8 cellular contexts compared by ENCODE assay signal in the genomic region with DNA sequence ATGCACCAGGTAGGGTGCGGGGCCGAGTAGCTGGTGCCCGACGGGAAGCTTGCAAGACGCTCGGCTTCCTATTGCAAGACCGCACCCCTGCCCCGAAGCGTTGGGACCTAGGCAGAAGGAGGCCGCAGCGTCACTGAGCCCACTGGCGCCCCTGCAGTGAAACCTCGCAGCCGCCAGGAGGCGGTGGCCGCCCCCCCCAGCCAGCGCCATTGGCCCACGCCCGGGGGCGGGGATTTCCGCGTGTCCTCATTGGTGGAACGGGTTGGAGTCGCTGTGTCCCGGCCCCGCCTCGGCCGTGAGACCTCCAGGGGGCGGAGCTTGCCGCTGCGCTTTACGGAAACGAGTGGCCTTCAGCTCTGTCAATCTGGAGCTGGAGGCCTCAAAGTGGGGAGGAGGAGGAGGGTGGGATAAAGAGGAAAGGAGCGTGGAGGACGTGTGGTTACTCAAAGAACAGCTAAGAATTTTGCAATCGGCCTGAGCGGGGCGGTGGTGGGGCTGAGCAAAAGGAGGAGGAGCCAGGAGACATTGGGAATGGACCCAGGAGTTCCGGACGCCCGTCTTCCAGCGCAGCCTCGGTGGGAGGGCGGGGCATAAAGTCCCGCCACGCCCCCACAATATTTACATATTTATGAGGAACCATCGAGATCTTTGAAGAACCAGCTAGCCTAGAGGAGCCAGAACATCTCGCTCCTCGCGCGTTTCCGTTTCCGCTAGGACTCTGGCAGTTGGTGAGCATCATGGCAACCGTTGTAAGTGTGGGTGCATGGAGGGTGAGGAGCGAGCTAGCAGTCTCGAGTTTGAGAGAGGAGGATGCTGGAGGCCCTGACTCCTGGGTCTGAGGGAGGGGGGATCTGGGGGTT. TPM values are rescaled to one million over a fixed set of nuclear protein-coding genes. Genes with fewer than 3 reads are reported as not detected.
A peak's percentile ranks its signal among the peaks of the same experiment; 100 is the strongest.
DNase-seq lines count a peak whose midpoint lies in the region; ATAC-seq, FAIRE-seq and TF ChIP-seq lines count a peak whose summit lies in the region.

A gene (minus strand): TSS at position 135 of the 860 bp plus-strand sequence. CDS start 197 bp downstream, outside the sequence.
A gene (plus strand): TSS at position 713 of the 860 bp plus-strand sequence. CDS start 25 bp downstream, at position 738.

- in situ Hi-C loops in mammary epithelial cell (cut with MboI; ENCODE audit: low sequenced_read_pairs in 2 of 2): loop anchor here in 1 of 2 donors (10.0 to 25.0 kb wide), 2 partner anchors 201 to 356 kb away; a partner anchor contains a TSS

- peak within 1 kb of the TSS; percentile 97 for H3K4me2 ChIP-seq in mammary epithelial cell (ENCODE audit: insufficient read depth, low read depth, low read length)

- peak; percentile 55 for FAIRE-seq in small intestine (lab: Jason Lieb, UNC)

- CTCF ChIA-PET in mammary epithelial cell (lab: Charles Lee; ENCODE audit: low non-redundant PET): interaction anchor here (0.5 to 1.1 kb wide), 12 partner anchors 13 to 348 kb away, joined by 3 to 25 read pairs (median 5); a partner anchor contains a TSS

- H3K9ac ChIP-seq in mammary epithelial cell (ENCODE audit: insufficient read depth, low read length) (peak within 1 kb of the TSS; percentile 89), iPS-20b (ENCODE audit: low read depth, low read length) (peak within 1 kb of the TSS; percentile 95)

- 3% methylated on average over 36 of the region's 56 CpGs for WGBS in mammary epithelial cell (ENCODE audit: low coverage, missing lambda C conversion rate)
- WGBS in small intestine, 3 donors: 0 to 1% (median 0%) methylated on average over 50 to 56 of the region's 56 CpGs

- TF ChIP-seq CTCF in VCaP (conservative IDR thresholded peaks at IDR 0.05) (peak; percentile 99), mammary epithelial cell (conservative IDR thresholded peaks at IDR 0.05 in 1 of 2, IDR thresholded peaks at IDR 0.05 in 1 of 2; ENCODE audit: extremely low read depth in 1 of 2, insufficient read depth in 1 of 2, low read depth in 1 of 2, low read length in 2 of 2) (peak; percentile 83 to 92)

- H2AFZ ChIP-seq in ACC112 (ENCODE audit: low read length, unreplicated experiment): no peak within 1 kb of the TSS
- peak within 1 kb of the TSS; percentile 83 for H2AFZ ChIP-seq in mammary epithelial cell (ENCODE audit: low read depth, low read length)

- no peaks in the 10 kb centered on the region for H3K36me3 ChIP-seq in ACC112 (ENCODE audit: insufficient read depth, low read length)
- H3K36me3 ChIP-seq in mammary epithelial cell (ENCODE audit: insufficient read depth, low read length): peaks cover 1% of the 10 kb centered on the region
- peaks cover 14% of the 10 kb centered on the region for H3K36me3 ChIP-seq in iPS-20b (ENCODE audit: insufficient read depth, low read depth, low read length)
- peaks cover 0 to 4% of the 10 kb centered on the region in 2 donors for H3K36me3 ChIP-seq in small intestine (ENCODE audit: control insufficient read depth in 2 of 2, insufficient read depth in 2 of 2, low read length in 2 of 2)

- no peaks in the 10 kb centered on the region for H3K9me3 ChIP-seq in mammary epithelial cell (replicated peaks; ENCODE audit: insufficient read depth, low read length)
- H3K9me3 ChIP-seq in iPS-20b (ENCODE audit: insufficient read depth, low read depth, low read length): no peaks in the 10 kb centered on the region
- no peaks in the 10 kb centered on the region for H3K9me3 ChIP-seq in small intestine (ENCODE audit: control insufficient read depth, low read depth)

- DNase-seq in NCI-H2196 (lab: John Stamatoyannopoulos, UW; ENCODE audit: unreplicated experiment): peak; percentile 99
- peak; percentile 100 for DNase-seq in mammary epithelial cell
- peak; percentile 99 for DNase-seq in small intestine

- dilution Hi-C loops in mammary epithelial cell (cut with HindIII; ENCODE audit: low sequenced_read_pairs): loop anchor here (5.0 kb wide), 1 partner anchor 64 kb away; a partner anchor contains a TSS

- peak within 1 kb of the TSS; percentile 72 for H3K27ac ChIP-seq in ACC112 (ENCODE audit: low read depth, low read length)
- peak within 1 kb of the TSS; percentile 91 for H3K27ac ChIP-seq in VCaP
- peak within 1 kb of the TSS; percentile 86 for H3K27ac ChIP-seq in mammary epithelial cell (ENCODE audit: insufficient read depth, low read depth, low read length)
- peak within 1 kb of the TSS; percentile 45 for H3K27ac ChIP-seq in iPS-20b (ENCODE audit: low read length)
- H3K27ac ChIP-seq in small intestine (ENCODE audit: low read depth in 1 of 2, low read length in 1 of 2): peak within 1 kb of the TSS; percentile 66 to 95

- H3K27me3 ChIP-seq in ACC112 (ENCODE audit: insufficient read depth, low read length) (no peaks in the 10 kb centered on the region), mammary epithelial cell (ENCODE audit: insufficient read depth, low read length) (no peaks in the 10 kb centered on the region), iPS-20b (ENCODE audit: insufficient read depth, low read length) (no peaks in the 10 kb centered on the region), small intestine (ENCODE audit: control insufficient read depth in 2 of 2, insufficient read depth in 2 of 2, low read length in 2 of 2) (no peaks in the 10 kb centered on the region)

- H3K79me2 ChIP-seq in ACC112 (ENCODE audit: control insufficient read depth, insufficient read depth, low read length, unreplicated experiment) (peaks cover 66% of the 10 kb centered on the region), mammary epithelial cell (ENCODE audit: insufficient read depth, low read length) (peaks cover 86% of the 10 kb centered on the region)

- no peaks in the 10 kb centered on the region for H4K20me1 ChIP-seq in mammary epithelial cell (ENCODE audit: insufficient read depth, low read length)

- ATAC-seq in GM18867 (IDR thresholded peaks at IDR 0.05; ENCODE audit: unreplicated experiment) (peak; percentile 84), HG03108 (IDR thresholded peaks at IDR 0.05; ENCODE audit: unreplicated experiment) (peak; percentile 81)

- BruUV-seq in mammary epithelial cell (replicated peaks; lab: Mats Ljungman, UMichigan): TSS peak; percentile 85

- intact Hi-C loops in mammary epithelial cell (cut with micrococcal nuclease): loop anchor here (2.0 to 5.0 kb wide), 2 partner anchors 154 to 205 kb away; no protein-coding TSS in a partner anchor

- peaks cover 8% of the 10 kb centered on the region for H3K4me1 ChIP-seq in ACC112 (ENCODE audit: control insufficient read depth, insufficient read depth, low read length, unreplicated experiment)
- H3K4me1 ChIP-seq in mammary epithelial cell (ENCODE audit: insufficient read depth, low read length): peaks cover 28% of the 10 kb centered on the region
- H3K4me1 ChIP-seq in iPS-20b (ENCODE audit: insufficient read depth, low read length): peaks cover 6% of the 10 kb centered on the region
- peaks cover 2 to 7% of the 10 kb centered on the region in 2 donors for H3K4me1 ChIP-seq in small intestine (ENCODE audit: control insufficient read depth in 2 of 2, insufficient read depth in 1 of 2, low read depth in 1 of 2, low read length in 1 of 2)

- H3K4me3 ChIP-seq in ACC112 (ENCODE audit: low read depth, low read length): peak within 1 kb of the TSS; percentile 91
- peak within 1 kb of the TSS; percentile 81 to 89 (median 86) for H3K4me3 ChIP-seq in mammary epithelial cell (replicated peaks in 1 of 3; ENCODE audit: insufficient read depth in 1 of 3, low read depth in 2 of 3, low read length in 3 of 3)
- H3K4me3 ChIP-seq in iPS-20b (ENCODE audit: low read length): peak within 1 kb of the TSS; percentile 98
- H3K4me3 ChIP-seq in small intestine (ENCODE audit: low read depth in 1 of 2, low read length in 2 of 2): peak within 1 kb of the TSS; percentile 58 to 89

RNA-seq across cellular contexts. Expression of the first gene that starts in this region (rescaled TPM):
- 10 to 100 TPM; 40.0 to 79.8 TPM for total RNA-seq in mammary epithelial cell
- polyA plus RNA-seq in mammary epithelial cell (88.3 TPM), small intestine (10 to 100 TPM; 16.2 to 25.3 (median 24.8) TPM)
- polyA minus RNA-seq in mammary epithelial cell: 362 TPM

RNA-seq across cellular contexts. Expression of the second gene that starts in this region (rescaled TPM):
- 100 to 1,000 TPM; 108 to 148 TPM for total RNA-seq in mammary epithelial cell
- polyA plus RNA-seq in mammary epithelial cell (256 TPM), small intestine (100 to 1,000 TPM in 1 of 3 donors, 10 to 100 TPM in 2; 45.4 to 108 (median 53.0) TPM)
- 120 TPM for polyA minus RNA-seq in mammary epithelial cell

Comparison
In these comparisons a context has a peak if more than half of its experiments do, and no peak if none do; other contexts are left out.
1. Peak in every context shown above with its lines: DNase-seq, ATAC-seq, H3K4me3 ChIP-seq and H3K27ac ChIP-seq.